8 cellular contexts compared by ENCODE assay signal in genomic region chr10:123154943-123155505, GRCh38. TPM values are rescaled to one million over a fixed set of nuclear protein-coding genes. Genes with fewer than 3 reads are reported as not detected.
DNase-seq lines count a peak whose midpoint lies in the region; ATAC-seq lines count a peak whose summit lies in the region.

No MANE protein-coding gene starts in this region.

- H3K9me3 ChIP-seq in HUES64 (ENCODE audit: insufficient read depth, low read depth, low read length) = no peaks in the 10 kb centered on the region
- H3K9me3 ChIP-seq in adipocyte (ENCODE audit: control insufficient read depth, low read length) = no peaks in the 10 kb centered on the region

- WGBS in HUES64 = 13% methylated on average over 26 of the region's 26 CpGs

- peak; percentile 19 for ATAC-seq in GM21515 (IDR thresholded peaks at IDR 0.05; ENCODE audit: unreplicated experiment)

- H3K4me1 ChIP-seq in HUES64 (ENCODE audit: insufficient read depth, low read length) (peaks cover 36% of the 10 kb centered on the region), adipocyte (ENCODE audit: control insufficient read depth, insufficient read depth, low read length) (peaks cover 35% of the 10 kb centered on the region)

- H3K27ac ChIP-seq in HUES64 (ENCODE audit: low read depth, low read length) = no peak overlapping the region

- H3K27me3 ChIP-seq in HUES64 (ENCODE audit: insufficient read depth, low read length) (peaks cover 37% of the 10 kb centered on the region), adipocyte (replicated peaks; ENCODE audit: control insufficient read depth, insufficient read depth, low read length) (peaks cover 29% of the 10 kb centered on the region)

- DNase-seq in EH (ENCODE audit: low read depth) (peak; percentile 64), adipocyte (ENCODE audit: low read depth) (peak; percentile 70), iris pigment epithelial cell (ENCODE audit: low read depth) (peak; percentile 54), stromal cell of bone marrow (ENCODE audit: low read depth) (peak; percentile 10), medulla oblongata (ENCODE audit: extremely low spot score) (no peak), NCI-H510A treated with DMSO at 0.1 percent for 48 hours (lab: John Stamatoyannopoulos, UW) (no peak)

- peaks cover 48% of the 10 kb centered on the region for H3K36me3 ChIP-seq in HUES64 (ENCODE audit: insufficient read depth, low read length)
- H3K36me3 ChIP-seq in adipocyte (ENCODE audit: control insufficient read depth, insufficient read depth, low read length, severe bottlenecking) = peaks cover 28% of the 10 kb centered on the region

- H3K9ac ChIP-seq in HUES64 (ENCODE audit: low read depth, low read length) (peak overlapping the region; percentile 91), adipocyte (ENCODE audit: low read length) (peak overlapping the region; percentile 98)

- H3K4me3 ChIP-seq in HUES64 (ENCODE audit: low read length) (peak overlapping the region; percentile 83), adipocyte (ENCODE audit: low read length) (peak overlapping the region; percentile 97)

RNA-seq across cellular contexts. Expression of gene BUB3, which starts 0.8 kb away (rescaled TPM):
- polyA plus RNA-seq in HUES64 (2013, experiment 1 of 2) = 156 TPM
- polyA plus RNA-seq in HUES64 (2013, experiment 2 of 2) = 157 TPM

RNA-seq across cellular contexts. Expression of gene HMX2, which starts 7.1 kb away (rescaled TPM):
- polyA plus RNA-seq in HUES64 (2013, experiment 1 of 2) = 0.85 TPM
- polyA plus RNA-seq in HUES64 (2013, experiment 2 of 2) = 1.0 TPM

RNA-seq across cellular contexts. Expression of gene HMX3, which starts 19.3 kb away (rescaled TPM):
- polyA plus RNA-seq in HUES64 (2013, experiment 1 of 2) = not detected
- polyA plus RNA-seq in HUES64 (2013, experiment 2 of 2) = not detected

Comparison
In these comparisons a context has a peak if more than half of its experiments do, and no peak if none do; other contexts are left out.
1. DNase-seq: peak in EH (single experiment), adipocyte (single experiment), iris pigment epithelial cell (single experiment) and stromal cell of bone marrow (single experiment); none in medulla oblongata (single experiment) and NCI-H510A treated with DMSO at 0.1 percent for 48 hours (single experiment).